In the genomic region with DNA sequence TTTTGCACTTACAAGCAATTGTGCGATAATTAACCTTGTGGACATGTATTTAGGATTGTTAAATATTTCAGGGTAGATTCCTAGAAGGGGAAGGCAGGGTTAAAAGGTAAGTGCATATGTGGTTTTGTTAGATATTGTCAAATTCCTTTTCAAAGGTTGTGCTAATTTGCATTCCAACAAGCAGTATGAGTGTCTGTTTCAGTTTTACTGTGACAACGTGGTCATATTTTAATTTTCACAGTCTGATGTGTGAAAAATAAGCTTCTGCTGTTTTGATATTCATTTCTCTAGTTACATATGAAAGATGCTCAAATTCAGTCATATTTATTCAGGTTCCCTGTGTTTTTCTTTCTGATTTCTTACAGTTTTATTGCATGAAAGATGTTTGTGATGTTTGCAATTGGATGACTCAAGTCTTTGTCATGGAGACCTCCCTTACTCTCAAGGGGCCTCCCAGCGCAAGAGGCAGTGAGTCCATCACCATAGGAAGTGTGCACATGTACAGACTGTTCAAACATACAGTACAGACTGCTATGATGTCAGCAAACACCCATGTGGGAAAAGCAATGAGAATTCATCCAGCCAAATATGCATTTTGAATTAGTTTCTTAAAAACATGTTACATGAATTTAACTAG, we compare ENCODE assay signal across 10 cellular contexts.
DNase-seq lines count a peak whose midpoint lies in the region; ATAC-seq, FAIRE-seq and TF ChIP-seq lines count a peak whose summit lies in the region.
"Had no signal": no experiment of that assay in that cellular context is flagged by ENCODE, and none has a peak within 500 bp of the region (broad histone marks: within the 10 kb centered on the region; RNA-seq: fewer than 3 reads in every experiment).

No MANE protein-coding gene starts in this region.

- no peak for FAIRE-seq in RCC 7860 (lab: Jason Lieb, UNC)

- no peaks in the 10 kb centered on the region for H3K4me1 Mint-ChIP-seq in GM23338

- DNase-seq in choroid plexus epithelial cell (ENCODE audit: low read depth) (peak; percentile 84), RCC 7860 (ENCODE audit: low spot score) (no peak), GM23338 (ENCODE audit: low spot score) (no peak), HCEC 1CT (no peak), cerebellar nuclear complex (lab: John Stamatoyannopoulos, UW) (no peak)
- DNase-seq: NCI-H1092 had no signal

- no peaks in the 10 kb centered on the region for H3F3A ChIP-seq in GM23338 (replicated peaks; ENCODE audit: low read depth)

- TF ChIP-seq CTCF in choroid plexus epithelial cell (conservative IDR thresholded peaks at IDR 0.05; ENCODE audit: low read depth, low read length) = no peak
- no peak for TF ChIP-seq CTCF in GM23338 (conservative IDR thresholded peaks at IDR 0.05; ENCODE audit: low read depth in 2 of 2)

- H3K36me3 ChIP-seq in GM23338 (ENCODE audit: insufficient read depth) = no peaks in the 10 kb centered on the region; the same call in 1 of the 2 replicates

- H3K9me2 ChIP-seq in GM23338 (ENCODE audit: insufficient read depth) = no peaks in the 10 kb centered on the region

- no peak overlapping the region for H2AFZ ChIP-seq in GM23338

- H3K4me3 Mint-ChIP-seq in GM23338 = no peak overlapping the region

- peak; percentile 86 for ATAC-seq in GM18858 (IDR thresholded peaks at IDR 0.05; ENCODE audit: unreplicated experiment)
- ATAC-seq in GM21367 (IDR thresholded peaks at IDR 0.05; ENCODE audit: unreplicated experiment) = peak; percentile 59
- ATAC-seq in HG03175 (IDR thresholded peaks at IDR 0.05; ENCODE audit: unreplicated experiment) = peak; percentile 81
- ATAC-seq in GM23338 = no peak
- ATAC-seq: SK-N-SH treated with all-trans-retinoic acid at 6 μM for 48 hours had no signal

- no peak overlapping the region for H3K4me3 ChIP-seq in choroid plexus epithelial cell (ENCODE audit: low read depth, low read length)
- H3K4me3 ChIP-seq in GM23338 = no peak overlapping the region

- H3K27ac ChIP-seq in GM23338 (ENCODE audit: low read depth) = no peak overlapping the region

- no peaks in the 10 kb centered on the region for H3K79me2 ChIP-seq in GM23338 (replicated peaks; ENCODE audit: insufficient read depth)

- no peak overlapping the region for H3K4me2 ChIP-seq in GM23338

- no peaks in the 10 kb centered on the region for H3K9me3 Mint-ChIP-seq in GM23338

- no peaks in the 10 kb centered on the region for H3K4me1 ChIP-seq in GM23338 (ENCODE audit: insufficient read depth)

- H3K27ac Mint-ChIP-seq in GM23338 = no peak overlapping the region

- no peaks in the 10 kb centered on the region for H4K20me1 ChIP-seq in GM23338 (replicated peaks; ENCODE audit: insufficient read depth)

- H3K27me3 ChIP-seq in GM23338 (ENCODE audit: insufficient read depth) = no peaks in the 10 kb centered on the region

- no peaks in the 10 kb centered on the region for H3K36me3 Mint-ChIP-seq in GM23338 (ENCODE audit: low read depth)

- no peaks in the 10 kb centered on the region for H3K27me3 Mint-ChIP-seq in GM23338 (ENCODE audit: insufficient read depth, low read depth, poor library complexity)

TF ChIP-seq in GM23338, 12 proteins besides CTCF, POLR2A, EP300 and RAD21 (continues in another document):
- TF ChIP-seq POLR2AphosphoS5 (IDR thresholded peaks at IDR 0.05; ENCODE audit: low read depth) (no peak), ZNF114 (CRISPR knock-in tag; IDR thresholded peaks at IDR 0.05) (no peak), EZH2phosphoT487 (IDR thresholded peaks at IDR 0.05; ENCODE audit: unreplicated experiment) (no peak), STAT1 (IDR thresholded peaks at IDR 0.05; ENCODE audit: unreplicated experiment) (no peak), CREB1 (CRISPR knock-in tag; IDR thresholded peaks at IDR 0.05; ENCODE audit: low read depth) (no peak), EZH2 (IDR thresholded peaks at IDR 0.05; ENCODE audit: low read depth, unreplicated experiment) (no peak), NANOG (IDR thresholded peaks at IDR 0.05; ENCODE audit: borderline replicate concordance) (no peak), ZNF331 (CRISPR knock-in tag; IDR thresholded peaks at IDR 0.05; ENCODE audit: low read depth) (no peak), JUNB (IDR thresholded peaks at IDR 0.05; ENCODE audit: unreplicated experiment) (no peak)
- TF ChIP-seq, protein P1, sequence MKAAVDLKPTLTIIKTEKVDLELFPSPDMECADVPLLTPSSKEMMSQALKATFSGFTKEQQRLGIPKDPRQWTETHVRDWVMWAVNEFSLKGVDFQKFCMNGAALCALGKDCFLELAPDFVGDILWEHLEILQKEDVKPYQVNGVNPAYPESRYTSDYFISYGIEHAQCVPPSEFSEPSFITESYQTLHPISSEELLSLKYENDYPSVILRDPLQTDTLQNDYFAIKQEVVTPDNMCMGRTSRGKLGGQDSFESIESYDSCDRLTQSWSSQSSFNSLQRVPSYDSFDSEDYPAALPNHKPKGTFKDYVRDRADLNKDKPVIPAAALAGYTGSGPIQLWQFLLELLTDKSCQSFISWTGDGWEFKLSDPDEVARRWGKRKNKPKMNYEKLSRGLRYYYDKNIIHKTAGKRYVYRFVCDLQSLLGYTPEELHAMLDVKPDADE (IDR thresholded peaks at IDR 0.05) = no peak
- TF ChIP-seq, protein P2, sequence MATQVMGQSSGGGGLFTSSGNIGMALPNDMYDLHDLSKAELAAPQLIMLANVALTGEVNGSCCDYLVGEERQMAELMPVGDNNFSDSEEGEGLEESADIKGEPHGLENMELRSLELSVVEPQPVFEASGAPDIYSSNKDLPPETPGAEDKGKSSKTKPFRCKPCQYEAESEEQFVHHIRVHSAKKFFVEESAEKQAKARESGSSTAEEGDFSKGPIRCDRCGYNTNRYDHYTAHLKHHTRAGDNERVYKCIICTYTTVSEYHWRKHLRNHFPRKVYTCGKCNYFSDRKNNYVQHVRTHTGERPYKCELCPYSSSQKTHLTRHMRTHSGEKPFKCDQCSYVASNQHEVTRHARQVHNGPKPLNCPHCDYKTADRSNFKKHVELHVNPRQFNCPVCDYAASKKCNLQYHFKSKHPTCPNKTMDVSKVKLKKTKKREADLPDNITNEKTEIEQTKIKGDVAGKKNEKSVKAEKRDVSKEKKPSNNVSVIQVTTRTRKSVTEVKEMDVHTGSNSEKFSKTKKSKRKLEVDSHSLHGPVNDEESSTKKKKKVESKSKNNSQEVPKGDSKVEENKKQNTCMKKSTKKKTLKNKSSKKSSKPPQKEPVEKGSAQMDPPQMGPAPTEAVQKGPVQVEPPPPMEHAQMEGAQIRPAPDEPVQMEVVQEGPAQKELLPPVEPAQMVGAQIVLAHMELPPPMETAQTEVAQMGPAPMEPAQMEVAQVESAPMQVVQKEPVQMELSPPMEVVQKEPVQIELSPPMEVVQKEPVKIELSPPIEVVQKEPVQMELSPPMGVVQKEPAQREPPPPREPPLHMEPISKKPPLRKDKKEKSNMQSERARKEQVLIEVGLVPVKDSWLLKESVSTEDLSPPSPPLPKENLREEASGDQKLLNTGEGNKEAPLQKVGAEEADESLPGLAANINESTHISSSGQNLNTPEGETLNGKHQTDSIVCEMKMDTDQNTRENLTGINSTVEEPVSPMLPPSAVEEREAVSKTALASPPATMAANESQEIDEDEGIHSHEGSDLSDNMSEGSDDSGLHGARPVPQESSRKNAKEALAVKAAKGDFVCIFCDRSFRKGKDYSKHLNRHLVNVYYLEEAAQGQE (IDR thresholded peaks at IDR 0.05; ENCODE audit: unreplicated experiment) = no peak
